ENCODE assay signal across 1 cellular context in genomic region chr9:112111461-112111860, GRCh38.
TF ChIP-seq lines count a peak whose summit lies in the region.

No MANE protein-coding gene starts in this region.

TF ChIP-seq in HepG2, 621 proteins besides CTCF, POLR2A, EP300 and RAD21 (continued from another document):
- TF ChIP-seq, protein P1, sequence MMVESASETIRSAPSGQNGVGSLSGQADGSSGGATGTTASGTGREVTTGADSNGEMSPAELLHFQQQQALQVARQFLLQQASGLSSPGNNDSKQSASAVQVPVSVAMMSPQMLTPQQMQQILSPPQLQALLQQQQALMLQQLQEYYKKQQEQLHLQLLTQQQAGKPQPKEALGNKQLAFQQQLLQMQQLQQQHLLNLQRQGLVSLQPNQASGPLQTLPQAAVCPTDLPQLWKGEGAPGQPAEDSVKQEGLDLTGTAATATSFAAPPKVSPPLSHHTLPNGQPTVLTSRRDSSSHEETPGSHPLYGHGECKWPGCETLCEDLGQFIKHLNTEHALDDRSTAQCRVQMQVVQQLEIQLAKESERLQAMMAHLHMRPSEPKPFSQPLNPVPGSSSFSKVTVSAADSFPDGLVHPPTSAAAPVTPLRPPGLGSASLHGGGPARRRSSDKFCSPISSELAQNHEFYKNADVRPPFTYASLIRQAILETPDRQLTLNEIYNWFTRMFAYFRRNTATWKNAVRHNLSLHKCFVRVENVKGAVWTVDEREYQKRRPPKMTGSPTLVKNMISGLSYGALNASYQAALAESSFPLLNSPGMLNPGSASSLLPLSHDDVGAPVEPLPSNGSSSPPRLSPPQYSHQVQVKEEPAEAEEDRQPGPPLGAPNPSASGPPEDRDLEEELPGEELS (CRISPR knock-in tag; IDR thresholded peaks at IDR 0.05), result no peak
- TF ChIP-seq ZBTB42 (CRISPR knock-in tag; IDR thresholded peaks at IDR 0.05), result no peak
- TF ChIP-seq CREB1 (IDR thresholded peaks at IDR 0.05), result no peak
- no peak for TF ChIP-seq CREB1 (CRISPR knock-in tag; IDR thresholded peaks at IDR 0.05)
- TF ChIP-seq ZBTB10 (CRISPR knock-in tag; IDR thresholded peaks at IDR 0.05; ENCODE audit: borderline replicate concordance), result no peak
- TF ChIP-seq, protein P2, sequence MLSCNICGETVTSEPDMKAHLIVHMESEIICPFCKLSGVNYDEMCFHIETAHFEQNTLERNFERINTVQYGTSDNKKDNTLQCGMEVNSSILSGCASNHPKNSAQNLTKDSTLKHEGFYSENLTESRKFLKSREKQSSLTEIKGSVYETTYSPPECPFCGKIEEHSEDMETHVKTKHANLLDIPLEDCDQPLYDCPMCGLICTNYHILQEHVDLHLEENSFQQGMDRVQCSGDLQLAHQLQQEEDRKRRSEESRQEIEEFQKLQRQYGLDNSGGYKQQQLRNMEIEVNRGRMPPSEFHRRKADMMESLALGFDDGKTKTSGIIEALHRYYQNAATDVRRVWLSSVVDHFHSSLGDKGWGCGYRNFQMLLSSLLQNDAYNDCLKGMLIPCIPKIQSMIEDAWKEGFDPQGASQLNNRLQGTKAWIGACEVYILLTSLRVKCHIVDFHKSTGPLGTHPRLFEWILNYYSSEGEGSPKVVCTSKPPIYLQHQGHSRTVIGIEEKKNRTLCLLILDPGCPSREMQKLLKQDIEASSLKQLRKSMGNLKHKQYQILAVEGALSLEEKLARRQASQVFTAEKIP (CRISPR knock-in tag; IDR thresholded peaks at IDR 0.05; ENCODE audit: borderline replicate concordance), result no peak
- TF ChIP-seq MBD4 (IDR thresholded peaks at IDR 0.05; ENCODE audit: borderline replicate concordance, low read length), result no peak
- TF ChIP-seq TP53 (CRISPR knock-in tag; conservative IDR thresholded peaks at IDR 0.05), result no peak
- TF ChIP-seq, protein P3, sequence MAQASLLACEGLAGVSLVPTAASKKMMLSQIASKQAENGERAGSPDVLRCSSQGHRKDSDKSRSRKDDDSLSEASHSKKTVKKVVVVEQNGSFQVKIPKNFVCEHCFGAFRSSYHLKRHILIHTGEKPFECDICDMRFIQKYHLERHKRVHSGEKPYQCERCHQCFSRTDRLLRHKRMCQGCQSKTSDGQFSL (CRISPR knock-in tag; IDR thresholded peaks at IDR 0.05), result no peak
- TF ChIP-seq SIN3B (IDR thresholded peaks at IDR 0.05; ENCODE audit: low read length), result no peak
- TF ChIP-seq ZNF749 (CRISPR knock-in tag; IDR thresholded peaks at IDR 0.05; ENCODE audit: borderline replicate concordance), result no peak
- no peak for TF ChIP-seq HDAC2 (CRISPR knock-in tag; IDR thresholded peaks at IDR 0.05)
- no peak for TF ChIP-seq RXRB (CRISPR knock-in tag; IDR thresholded peaks at IDR 0.05; ENCODE audit: borderline replicate concordance)
- TF ChIP-seq MYNN (CRISPR knock-in tag; IDR thresholded peaks at IDR 0.05; ENCODE audit: low read depth), result no peak
- TF ChIP-seq, protein P4, sequence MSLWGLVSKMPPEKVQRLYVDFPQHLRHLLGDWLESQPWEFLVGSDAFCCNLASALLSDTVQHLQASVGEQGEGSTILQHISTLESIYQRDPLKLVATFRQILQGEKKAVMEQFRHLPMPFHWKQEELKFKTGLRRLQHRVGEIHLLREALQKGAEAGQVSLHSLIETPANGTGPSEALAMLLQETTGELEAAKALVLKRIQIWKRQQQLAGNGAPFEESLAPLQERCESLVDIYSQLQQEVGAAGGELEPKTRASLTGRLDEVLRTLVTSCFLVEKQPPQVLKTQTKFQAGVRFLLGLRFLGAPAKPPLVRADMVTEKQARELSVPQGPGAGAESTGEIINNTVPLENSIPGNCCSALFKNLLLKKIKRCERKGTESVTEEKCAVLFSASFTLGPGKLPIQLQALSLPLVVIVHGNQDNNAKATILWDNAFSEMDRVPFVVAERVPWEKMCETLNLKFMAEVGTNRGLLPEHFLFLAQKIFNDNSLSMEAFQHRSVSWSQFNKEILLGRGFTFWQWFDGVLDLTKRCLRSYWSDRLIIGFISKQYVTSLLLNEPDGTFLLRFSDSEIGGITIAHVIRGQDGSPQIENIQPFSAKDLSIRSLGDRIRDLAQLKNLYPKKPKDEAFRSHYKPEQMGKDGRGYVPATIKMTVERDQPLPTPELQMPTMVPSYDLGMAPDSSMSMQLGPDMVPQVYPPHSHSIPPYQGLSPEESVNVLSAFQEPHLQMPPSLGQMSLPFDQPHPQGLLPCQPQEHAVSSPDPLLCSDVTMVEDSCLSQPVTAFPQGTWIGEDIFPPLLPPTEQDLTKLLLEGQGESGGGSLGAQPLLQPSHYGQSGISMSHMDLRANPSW (CRISPR knock-in tag; IDR thresholded peaks at IDR 0.05; ENCODE audit: borderline replicate concordance), result no peak
- no peak for TF ChIP-seq ZNF557 (CRISPR knock-in tag; IDR thresholded peaks at IDR 0.05)
TF ChIP-seq in HepG2: peak in this region for 0.
